In genomic region chr14:36070056-36071043, GRCh38 we compare ENCODE assay signal across 8 cellular contexts.
DNase-seq lines count a peak whose midpoint lies in the region; ATAC-seq and TF ChIP-seq lines count a peak whose summit lies in the region.

No MANE protein-coding gene starts in this region.

- no peak overlapping the region for H3K9ac ChIP-seq in OCI-LY3 (ENCODE audit: low read length)

- no peak overlapping the region for H3K27ac ChIP-seq in OCI-LY3 (ENCODE audit: low read length)

- no peaks in the 10 kb centered on the region for H3K36me3 ChIP-seq in OCI-LY3 (replicated peaks; ENCODE audit: low read depth, low read length)

- no peaks in the 10 kb centered on the region for H3K79me2 ChIP-seq in OCI-LY3 (ENCODE audit: low read length)

- no peak overlapping the region for H2AFZ ChIP-seq in OCI-LY3 (ENCODE audit: low read depth, low read length)

- peaks cover 4% of the 10 kb centered on the region; the same call in 1 of the 2 replicates for H3K27me3 ChIP-seq in OCI-LY3 (ENCODE audit: low read depth, low read length)

- H3K4me2 ChIP-seq in OCI-LY3 (ENCODE audit: low read length), result peak overlapping the region; percentile 64

- H3K4me3 ChIP-seq in OCI-LY3 (ENCODE audit: low read length), result peak overlapping the region; percentile 52
- no peak overlapping the region for H3K4me3 ChIP-seq in astrocyte of the spinal cord (ENCODE audit: low read depth, low read length)

- no peaks in the 10 kb centered on the region for H4K20me1 ChIP-seq in OCI-LY3 (ENCODE audit: insufficient read depth, low read length)

- TF ChIP-seq CTCF in OCI-LY3 (IDR thresholded peaks at IDR 0.05; ENCODE audit: low read depth, low read length), result peak; percentile 93
- peak; percentile 95 for TF ChIP-seq CTCF in astrocyte of the spinal cord (IDR thresholded peaks at IDR 0.05; ENCODE audit: low read depth, low read length)

- in situ Hi-C loops in astrocyte of the spinal cord (cut with HindIII; ENCODE audit: low sequenced_read_pairs), result no loop called here

- DNase-seq in DMS 273 (lab: John Stamatoyannopoulos, UW; ENCODE audit: unreplicated experiment) (peak; percentile 84), KG1 (lab: John Stamatoyannopoulos, UW) (peak; percentile 38), astrocyte of the spinal cord (ENCODE audit: low read depth, low spot score) (peak; percentile 77), iris pigment epithelial cell (ENCODE audit: low read depth) (peak; percentile 73)
- peak; percentile 14 to 24 (median 15) for DNase-seq in stimulated activated CD4-positive, alpha-beta T cell treated with anti-CD3 and anti-CD28 coated beads, TNF-alpha, amount 100 ng/mL, for 48 hours (ENCODE audit: low read depth in 3 of 3)

- peaks cover 15% of the 10 kb centered on the region for H3K4me1 ChIP-seq in OCI-LY3 (ENCODE audit: low read length)

- H3K9me3 ChIP-seq in OCI-LY3 (ENCODE audit: insufficient read depth, low read length), result no peaks in the 10 kb centered on the region

- peak; percentile 40 for ATAC-seq in GM19468 (IDR thresholded peaks at IDR 0.05; ENCODE audit: extremely low read depth, unreplicated experiment)
- ATAC-seq in GM18517 (IDR thresholded peaks at IDR 0.05; ENCODE audit: unreplicated experiment), result no peak

Comparison
In these comparisons a context has a peak if more than half of its experiments do, and no peak if none do; other contexts are left out.
1. DNase-seq: peak in every context shown above with its lines; median percentile 84 in DMS 273; 77 in astrocyte of the spinal cord; 73 in iris pigment epithelial cell; 38 in KG1; 15 in stimulated activated CD4-positive, alpha-beta T cell treated with anti-CD3 and anti-CD28 coated beads, TNF-alpha, amount 100 ng/mL, for 48 hours.